Comparison of ENCODE assay signal across 2 cellular contexts in the genomic region with DNA sequence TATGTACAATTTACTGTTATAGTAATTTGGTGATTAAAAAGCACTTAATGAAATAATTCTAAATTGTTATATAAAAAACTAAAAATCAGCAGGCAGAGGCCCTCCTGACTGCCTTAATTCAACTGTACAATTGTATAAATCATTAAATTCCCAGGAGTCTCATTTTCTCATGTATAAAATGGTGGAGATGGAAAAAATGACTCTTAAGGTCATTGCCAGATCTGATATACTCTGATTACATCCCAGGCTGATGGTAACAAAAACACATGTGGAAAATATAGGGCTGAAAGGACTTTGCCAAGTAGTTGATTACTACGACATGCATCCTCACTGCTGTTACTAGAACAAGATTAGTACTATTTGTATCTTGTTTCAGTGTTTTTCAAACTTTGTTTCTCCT.
TF ChIP-seq lines count a peak whose summit lies in the region.

No MANE protein-coding gene starts in this region.

TF ChIP-seq in IMR-90, 13 proteins besides CTCF, POLR2A, EP300 and RAD21 (continued from another document):
- TF ChIP-seq USF2 (IDR thresholded peaks at IDR 0.05; ENCODE audit: low read depth, low read length) (no peak), NFE2L2 (IDR thresholded peaks at IDR 0.05; ENCODE audit: low read depth, low read length) (no peak)

TF ChIP-seq in SK-N-SH treated with all-trans-retinoic acid at 6 μM for 48 hours, 23 proteins besides CTCF, POLR2A, EP300 and RAD21 (continued from another document):
- TF ChIP-seq CSDC2 (CRISPR knock-in tag; IDR thresholded peaks at IDR 0.05) (no peak), ZNF70 (CRISPR knock-in tag; IDR thresholded peaks at IDR 0.05) (no peak)
